ENCODE assay signal across 8 cellular contexts in genomic region chr1:26696191-26696644, GRCh38. TPM values are rescaled to one million over a fixed set of nuclear protein-coding genes. Genes with fewer than 3 reads are reported as not detected.
DNase-seq lines count a peak whose midpoint lies in the region; ATAC-seq and TF ChIP-seq lines count a peak whose summit lies in the region.

No MANE protein-coding gene starts in this region.

- peak; percentile 2 for TF ChIP-seq POLR2A in GM19193 (IDR thresholded peaks at IDR 0.05; ENCODE audit: extremely low read depth, insufficient read depth, insufficient read length)
- no peak for TF ChIP-seq POLR2A in esophagus squamous epithelium (IDR thresholded peaks at IDR 0.05)

- peaks cover 16% of the 10 kb centered on the region; the same call in 1 of the 2 replicates for H3K36me3 ChIP-seq in RWPE2 (ENCODE audit: low read depth)
- H3K36me3 ChIP-seq in esophagus squamous epithelium, result no peaks in the 10 kb centered on the region
- no peaks in the 10 kb centered on the region for H3K36me3 ChIP-seq in parathyroid adenoma (ENCODE audit: control insufficient read depth, insufficient read depth, low read length)

- H3K9me3 ChIP-seq in RWPE2 (ENCODE audit: severe bottlenecking) (no peaks in the 10 kb centered on the region), esophagus squamous epithelium (no peaks in the 10 kb centered on the region), parathyroid adenoma (ENCODE audit: control insufficient read depth, low read length) (no peaks in the 10 kb centered on the region)

- peak overlapping the region; percentile 72 for H3K9ac ChIP-seq in parathyroid adenoma

- H3K4me3 ChIP-seq in RWPE2 (ENCODE audit: severe bottlenecking), result peak overlapping the region; percentile 95
- H3K4me3 ChIP-seq in esophagus squamous epithelium, result peak overlapping the region; percentile 78 to 97 (median 94)
- peak overlapping the region; percentile 66 for H3K4me3 ChIP-seq in parathyroid adenoma (ENCODE audit: low read depth, low read length)

- peaks cover 7% of the 10 kb centered on the region for H3K79me2 ChIP-seq in parathyroid adenoma

- intact Hi-C loops in esophagus squamous epithelium (cut with DNase I), result no loop called here

- peak overlapping the region; percentile 74 for H3K4me2 ChIP-seq in parathyroid adenoma (ENCODE audit: low read length)

- H3K4me1 ChIP-seq in RWPE2 (ENCODE audit: insufficient read depth, poor library complexity, severe bottlenecking) (peaks cover 45% of the 10 kb centered on the region), esophagus squamous epithelium (peaks cover 33 to 63% (median 54%) of the 10 kb centered on the region in 3 donors), parathyroid adenoma (peaks cover 21% of the 10 kb centered on the region)

- no peaks in the 10 kb centered on the region for H3K27me3 ChIP-seq in RWPE2 (ENCODE audit: insufficient read depth, poor library complexity, severe bottlenecking)
- H3K27me3 ChIP-seq in esophagus squamous epithelium, result no peaks in the 10 kb centered on the region
- no peaks in the 10 kb centered on the region for H3K27me3 ChIP-seq in parathyroid adenoma (ENCODE audit: control insufficient read depth, insufficient read depth, low read length)

- TF ChIP-seq CTCF in RWPE2 (IDR thresholded peaks at IDR 0.05; ENCODE audit: poor library complexity, severe bottlenecking), result no peak
- no peak for TF ChIP-seq CTCF in esophagus squamous epithelium (IDR thresholded peaks at IDR 0.05)
- TF ChIP-seq CTCF in parathyroid adenoma (IDR thresholded peaks at IDR 0.05), result no peak

- no peak for DNase-seq in RWPE2 (ENCODE audit: low spot score)
- no peak for DNase-seq in esophagus squamous epithelium (lab: John Stamatoyannopoulos, UW)
- DNase-seq in 8988T, result no peak
- DNase-seq in NCI-H1417 (lab: John Stamatoyannopoulos, UW), result no peak
- DNase-seq in SIG-M5 (lab: John Stamatoyannopoulos, UW), result no peak

- 0% methylated on average over 2 of the region's 60 CpGs; no CpG with 5 or more reads in 1 of the 2 donors for WGBS in esophagus squamous epithelium, 2 donors

- no peak for ATAC-seq in RWPE2 (ENCODE audit: low read depth)
- ATAC-seq in HG02798 (IDR thresholded peaks at IDR 0.05; ENCODE audit: poor library complexity, unreplicated experiment), result no peak

- H2AFZ ChIP-seq in parathyroid adenoma, result no peak overlapping the region

- H3K27ac ChIP-seq in RWPE2 (ENCODE audit: poor library complexity, severe bottlenecking) (peak overlapping the region; percentile 95), esophagus squamous epithelium (peak overlapping the region; percentile 93 to 99 (median 98)), parathyroid adenoma (peak overlapping the region; percentile 64)

RNA-seq across cellular contexts. Expression of gene ARID1A, which starts 0.4 kb away (rescaled TPM):
- total RNA-seq in esophagus squamous epithelium, result 10 to 100 TPM; 23.9 to 60.2 (median 43.5) TPM
